In the genomic region with DNA sequence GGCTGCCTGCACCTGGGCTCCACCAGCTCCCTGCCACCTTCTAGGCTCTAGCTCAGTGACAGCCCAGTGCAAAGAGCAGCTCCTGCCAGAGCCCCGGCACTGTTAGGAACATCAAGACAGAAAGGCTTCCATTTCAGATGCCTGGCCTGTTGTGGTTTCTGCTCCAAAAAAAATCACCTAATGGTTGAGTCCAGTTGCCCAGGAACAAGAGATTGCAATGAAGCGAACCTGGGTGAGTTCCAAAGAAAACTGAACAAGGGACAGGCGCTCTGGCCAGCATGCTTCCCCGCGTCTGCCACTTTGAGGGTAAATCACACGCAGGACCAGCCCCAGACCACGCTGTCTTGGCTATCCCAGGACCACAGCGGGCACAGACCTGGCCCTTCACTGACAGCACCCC, we compare ENCODE assay signal across 33 cellular contexts. TPM values are rescaled to one million over a fixed set of nuclear protein-coding genes. Genes with fewer than 3 reads are reported as not detected.
"Had no signal": no experiment of that assay in that cellular context is flagged by ENCODE, and none has a peak within 500 bp of the region (broad histone marks: within the 10 kb centered on the region; RNA-seq: fewer than 3 reads in every experiment).

No MANE protein-coding gene starts in this region.

- H3K27ac Mint-ChIP-seq: activated T-helper 17 cell treated with anti-CD3 and anti-CD28 coated beads, Interleukin-2, amount 50 U/mL, for 72 hours had no signal

- H3K36me3 Mint-ChIP-seq: activated naive CD8-positive, alpha-beta T cell treated with anti-CD3 and anti-CD28 coated beads, Interleukin-2, amount 10 ng/mL, durations not matched to agents 7 days and 5 days had no signal

- H3K9me3 ChIP-seq: adrenal gland, breast epithelium, Peyer's patch, SJSA1 had no signal

- ATAC-seq: activated CD4-positive, CD25-positive, alpha-beta regulatory T cell treated with anti-CD3 and anti-CD28 coated beads, Interleukin-2, amount 50 U/mL, for 24 hours; activated T-helper 17 cell treated with anti-CD3 and anti-CD28 coated beads, Interleukin-2, amount 50 U/mL, for 72 hours; SK-N-SH treated with all-trans-retinoic acid at 6 μM for 48 hours had no signal

- H3K4me1 ChIP-seq: adrenal gland, SJSA1 had no signal

- H3K36me3 ChIP-seq: adrenal gland, breast epithelium, Peyer's patch, SJSA1 had no signal

- H3K27me3 Mint-ChIP-seq: activated T-helper 17 cell treated with anti-CD3 and anti-CD28 coated beads, Interleukin-2, amount 50 U/mL, for 72 hours had no signal

- H3K9me3 Mint-ChIP-seq: activated naive CD8-positive, alpha-beta T cell treated with anti-CD3 and anti-CD28 coated beads, Interleukin-2, amount 10 ng/mL, durations not matched to agents 7 days and 5 days; activated T-helper 17 cell treated with anti-CD3 and anti-CD28 coated beads, Interleukin-2, amount 50 U/mL, for 72 hours; T-helper 1 cell treated with Interleukin-12 subunit alpha and Interleukin-12 subunit beta and Interleukin-4 antibody, amounts not matched to agents 30 μg/mL and 1 μg/mL, for 36 hours had no signal

- H3K4me3 Mint-ChIP-seq: activated naive CD8-positive, alpha-beta T cell treated with anti-CD3 and anti-CD28 coated beads, Interleukin-2, amount 10 ng/mL, durations not matched to agents 7 days and 5 days; activated T-helper 17 cell treated with anti-CD3 and anti-CD28 coated beads, Interleukin-2, amount 50 U/mL, for 72 hours; T-helper 1 cell treated with Interleukin-12 subunit alpha and Interleukin-12 subunit beta and Interleukin-4 antibody, amounts not matched to agents 30 μg/mL and 1 μg/mL, for 36 hours had no signal

- H3K27me3 ChIP-seq: adrenal gland, breast epithelium, Peyer's patch had no signal

- DNase-seq: activated CD4-positive, alpha-beta T cell treated with anti-CD3 and anti-CD28 coated beads for 4 hours; activated CD4-positive, alpha-beta T cell treated with anti-CD3 and anti-CD28 coated beads, Interleukin-2, amount 50 U/mL, for 4 hours; activated naive CD4-positive, alpha-beta T cell treated with anti-CD3 and anti-CD28 coated beads, Interleukin-2, amount 50 U/mL, for 16 hours; activated naive CD8-positive, alpha-beta T cell treated with anti-CD3 and anti-CD28 coated beads, Interleukin-2, amount 10 ng/mL, durations not matched to agents 7 days and 5 days; activated T-cell treated with anti-CD3 and anti-CD28 coated beads for 4 hours; activated T-cell treated with anti-CD3 and anti-CD28 coated beads, Interleukin-2, amount 50 U/mL, for 48 hours; adrenal gland; anterior cingulate cortex; MV-4-11; NCI-H1092 treated with DMSO at 0.1 percent for 48 hours; NCI-H1417 treated with DMSO at 0.1 percent for 48 hours; NCI-H1694; NCI-H2029; NCI-H2107; NCI-H2171 treated with DMSO at 0.1 percent for 48 hours; NCI-H226; NCI-H526; NCI-H774; NK-92 treated with Interleukin-12 subunit alpha and Interleukin-12 subunit beta, amount 100 ng/mL, for 24 hours; OCI-M1; Peyer's patch; Right ventricle myocardium superior; SW 1271 had no signal

- H3K4me3 ChIP-seq: adrenal gland, breast epithelium, Peyer's patch, SJSA1 had no signal

- H3K4me1 Mint-ChIP-seq: activated T-helper 17 cell treated with anti-CD3 and anti-CD28 coated beads, Interleukin-2, amount 50 U/mL, for 72 hours had no signal

- H3K27ac ChIP-seq: adrenal gland, breast epithelium, Peyer's patch, RWPE1, SJSA1 had no signal

RNA-seq across cellular contexts. Expression of gene RASGEF1A, which starts 47.0 kb away (rescaled TPM):
- total RNA-seq: MCF 10A, SJSA1 had no signal

RNA-seq across cellular contexts. Expression of gene FXYD4, which starts 57.5 kb away (rescaled TPM):
- total RNA-seq: activated CD8-positive, alpha-beta memory T cell treated with anti-CD3 and anti-CD28 coated beads for 36 hours; activated naive CD8-positive, alpha-beta T cell treated with anti-CD3 and anti-CD28 coated beads, Interleukin-2, amount 10 ng/mL, durations not matched to agents 7 days and 5 days; activated T-helper 17 cell treated with anti-CD3 and anti-CD28 coated beads, Interleukin-2, amount 50 U/mL, for 72 hours; breast epithelium; cerebellum; MCF 10A; Peyer's patch; Right ventricle myocardium superior; SJSA1 had no signal
- polyA plus RNA-seq: adrenal gland had no signal
